ENCODE assay signal across 24 cellular contexts in the genomic region with DNA sequence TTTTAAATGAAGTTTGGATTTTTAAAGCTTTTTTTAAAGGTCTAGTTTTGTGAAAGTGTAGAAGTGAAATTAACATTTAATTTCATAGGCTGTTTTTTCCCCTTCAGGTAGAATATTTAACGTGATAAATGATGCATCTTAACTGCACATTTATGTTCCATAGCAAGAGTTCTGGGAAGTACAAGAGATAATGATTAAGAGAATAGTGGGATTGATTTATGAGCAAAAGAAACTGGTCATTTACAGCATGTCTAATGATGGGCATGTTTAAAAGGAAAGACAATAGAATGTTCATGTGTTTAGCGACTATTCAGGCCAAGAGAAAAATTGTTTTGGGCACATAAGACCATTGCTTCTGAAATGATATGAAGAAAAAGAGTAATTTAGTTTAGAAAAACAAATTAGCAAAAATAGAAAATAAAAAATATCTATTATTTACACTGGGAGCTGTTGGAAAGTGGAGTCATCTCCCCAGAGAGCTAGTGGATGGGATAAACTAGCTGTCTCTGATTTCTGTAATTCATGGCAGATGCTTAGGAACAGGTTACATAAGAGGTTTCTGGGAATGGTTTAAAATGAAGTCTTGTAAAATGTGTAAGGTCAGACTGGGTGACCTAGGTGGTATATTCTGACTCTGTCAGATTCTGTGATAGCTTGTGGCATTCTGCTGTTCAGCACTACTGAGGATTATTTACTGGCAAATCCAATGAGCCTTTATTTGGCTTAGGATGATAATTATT.
DNase-seq lines count a peak whose midpoint lies in the region; ATAC-seq and TF ChIP-seq lines count a peak whose summit lies in the region.
"Had no signal": no experiment of that assay in that cellular context is flagged by ENCODE, and none has a peak within 500 bp of the region (broad histone marks: within the 10 kb centered on the region; RNA-seq: fewer than 3 reads in every experiment).

No MANE protein-coding gene starts in this region.

- H3K4me3 ChIP-seq in AG09309 (ENCODE audit: control insufficient read depth, low read depth, low read length) (no peak overlapping the region), fibroblast of the aortic adventitia (ENCODE audit: low read depth, low read length) (no peak overlapping the region)
- H3K4me3 ChIP-seq: upper lobe of left lung had no signal

- DNase-seq in AG09309 (ENCODE audit: low read depth), result peak; percentile 58
- peak; percentile 17 for DNase-seq in GM04503 (ENCODE audit: low read depth)
- DNase-seq in NCI-H2227 treated with DMSO at 0.1 percent for 48 hours (lab: John Stamatoyannopoulos, UW), result peak; percentile 45
- peak; percentile 48 for DNase-seq in fibroblast of the aortic adventitia (ENCODE audit: low read depth)
- no peak for DNase-seq in effector CD8-positive, alpha-beta T cell (lab: John Stamatoyannopoulos, UW)
- DNase-seq in activated naive CD8-positive, alpha-beta T cell treated with anti-CD3 and anti-CD28 coated beads, Interleukin-2, amount 50 U/mL, for 24 hours, result no peak
- DNase-seq: activated CD4-positive, alpha-beta T cell treated with anti-CD3 and anti-CD28 coated beads, Interleukin-2, amount 10 ng/mL, durations not matched to agents 7 days and 5 days; CD4-positive, alpha-beta T cell; effector CD4-positive, alpha-beta T cell; head of caudate nucleus; NCI-H1092; NCI-H2081; NCI-H526; retina; stimulated activated CD4-positive, alpha-beta T cell treated with anti-CD3 and anti-CD28 coated beads, Interleukin-15, amount 100 ng/mL, for 24 hours; stimulated activated CD8-positive, alpha-beta memory T cell treated with anti-CD3 and anti-CD28 coated beads, Interleukin-4, amount 100 ng/mL, for 48 hours; upper lobe of left lung; WERI-Rb-1 had no signal

- H3K9me3 Mint-ChIP-seq in activated naive CD8-positive, alpha-beta T cell treated with anti-CD3 and anti-CD28 coated beads, Interleukin-2, amount 50 U/mL, for 24 hours, result no peaks in the 10 kb centered on the region
- H3K9me3 Mint-ChIP-seq: activated CD4-positive, alpha-beta T cell treated with anti-CD3 and anti-CD28 coated beads, Interleukin-2, amount 10 ng/mL, durations not matched to agents 7 days and 5 days; activated T-helper 17 cell treated with anti-CD3 and anti-CD28 coated beads, Interleukin-2, amount 50 U/mL, for 72 hours; CD4-positive, alpha-beta T cell; memory B cell had no signal

- no peaks in the 10 kb centered on the region for H3K27me3 Mint-ChIP-seq in activated naive CD8-positive, alpha-beta T cell treated with anti-CD3 and anti-CD28 coated beads, Interleukin-2, amount 50 U/mL, for 24 hours
- H3K27me3 Mint-ChIP-seq: activated CD4-positive, alpha-beta T cell treated with anti-CD3 and anti-CD28 coated beads, Interleukin-2, amount 10 ng/mL, durations not matched to agents 7 days and 5 days; activated naive CD8-positive, alpha-beta T cell; activated T-helper 17 cell treated with anti-CD3 and anti-CD28 coated beads, Interleukin-2, amount 50 U/mL, for 72 hours; CD4-positive, alpha-beta T cell; memory B cell had no signal

- no peak overlapping the region for H3K4me3 Mint-ChIP-seq in activated naive CD8-positive, alpha-beta T cell treated with anti-CD3 and anti-CD28 coated beads, Interleukin-2, amount 50 U/mL, for 24 hours
- H3K4me3 Mint-ChIP-seq: activated CD4-positive, alpha-beta T cell treated with anti-CD3 and anti-CD28 coated beads, Interleukin-2, amount 10 ng/mL, durations not matched to agents 7 days and 5 days; activated naive CD8-positive, alpha-beta T cell; activated T-helper 17 cell treated with anti-CD3 and anti-CD28 coated beads, Interleukin-2, amount 50 U/mL, for 72 hours; CD4-positive, alpha-beta T cell; memory B cell had no signal

- H3K36me3 Mint-ChIP-seq in activated naive CD8-positive, alpha-beta T cell treated with anti-CD3 and anti-CD28 coated beads, Interleukin-2, amount 50 U/mL, for 24 hours (ENCODE audit: low read depth), result peaks cover 3% of the 10 kb centered on the region
- H3K36me3 Mint-ChIP-seq: memory B cell had no signal

- TF ChIP-seq CTCF in AG09309 (IDR thresholded peaks at IDR 0.05; ENCODE audit: control insufficient read depth, insufficient read depth, low read depth, low read length, missing control alignments) (no peak), fibroblast of the aortic adventitia (IDR thresholded peaks at IDR 0.05; ENCODE audit: insufficient read depth, low read length) (no peak)

- H3K27ac Mint-ChIP-seq in activated naive CD8-positive, alpha-beta T cell treated with anti-CD3 and anti-CD28 coated beads, Interleukin-2, amount 50 U/mL, for 24 hours, result no peak overlapping the region
- H3K27ac Mint-ChIP-seq: activated CD4-positive, alpha-beta T cell treated with anti-CD3 and anti-CD28 coated beads, Interleukin-2, amount 10 ng/mL, durations not matched to agents 7 days and 5 days; activated naive CD8-positive, alpha-beta T cell; activated T-helper 17 cell treated with anti-CD3 and anti-CD28 coated beads, Interleukin-2, amount 50 U/mL, for 72 hours; CD4-positive, alpha-beta T cell; memory B cell had no signal

- ATAC-seq in GM21526 (IDR thresholded peaks at IDR 0.05; ENCODE audit: low FRiP score, unreplicated experiment) (no peak), HG03521 (IDR thresholded peaks at IDR 0.05; ENCODE audit: unreplicated experiment) (no peak)
- ATAC-seq in activated naive CD8-positive, alpha-beta T cell treated with anti-CD3 and anti-CD28 coated beads, Interleukin-2, amount 50 U/mL, for 24 hours, result no peak
- ATAC-seq: activated T-helper 17 cell treated with anti-CD3 and anti-CD28 coated beads, Interleukin-2, amount 50 U/mL, for 72 hours; esophagus mucosa had no signal

- peaks cover 32% of the 10 kb centered on the region for H3K4me1 Mint-ChIP-seq in activated naive CD8-positive, alpha-beta T cell treated with anti-CD3 and anti-CD28 coated beads, Interleukin-2, amount 50 U/mL, for 24 hours

Comparison
In these comparisons a context has a peak if more than half of its experiments do, and no peak if none do; other contexts are left out.
1. DNase-seq: peak in AG09309 (single experiment), GM04503 (single experiment), NCI-H2227 treated with DMSO at 0.1 percent for 48 hours (single experiment) and fibroblast of the aortic adventitia (single experiment); none in effector CD8-positive, alpha-beta T cell (single experiment) and activated naive CD8-positive, alpha-beta T cell treated with anti-CD3 and anti-CD28 coated beads, Interleukin-2, amount 50 U/mL, for 24 hours (single experiment).